In genomic region chr2:17916584-17916983, GRCh38 we compare ENCODE assay signal across 27 cellular contexts. TPM values are rescaled to one million over a fixed set of nuclear protein-coding genes. Genes with fewer than 3 reads are reported as not detected.
DNase-seq lines count a peak whose midpoint lies in the region; ATAC-seq and TF ChIP-seq lines count a peak whose summit lies in the region.
"Had no signal": no experiment of that assay in that cellular context is flagged by ENCODE, and none has a peak within 500 bp of the region (broad histone marks: within the 10 kb centered on the region; RNA-seq: fewer than 3 reads in every experiment).

No MANE protein-coding gene starts in this region.

- H3K36me3 Mint-ChIP-seq in GM23338 (ENCODE audit: low read depth) (peaks cover 4% of the 10 kb centered on the region; the same call in 2 of the 3 replicates), nephron progenitor cell (ENCODE audit: low read depth) (no peaks in the 10 kb centered on the region)

- H4K20me1 ChIP-seq in GM23338 (replicated peaks; ENCODE audit: insufficient read depth) = peaks cover 40% of the 10 kb centered on the region; the same call in 1 of the 2 replicates

- H3K36me3 ChIP-seq in GM23338 (ENCODE audit: insufficient read depth) = no peaks in the 10 kb centered on the region

- H3K27me3 Mint-ChIP-seq in GM23338 (ENCODE audit: insufficient read depth, low read depth, poor library complexity) (peaks cover 11% of the 10 kb centered on the region), nephron progenitor cell (ENCODE audit: low read depth, poor library complexity) (peaks cover 3% of the 10 kb centered on the region)

- H3K4me2 ChIP-seq in GM23338 = 0 out of 2 replicates have a peak overlapping the region, but pooled peaks have one; percentile 24
- H3K4me2 ChIP-seq: A549, PC-9 had no signal

- H3K27me3 ChIP-seq in GM23338 (ENCODE audit: insufficient read depth) = no peaks in the 10 kb centered on the region
- H3K27me3 ChIP-seq: BLaER1 treated with 17β-estradiol and CSF1 and Interleukin-3, amounts not matched to agents 10 nM and 100 nM; SJCRH30 had no signal

- TF ChIP-seq CTCF in GM23338 (conservative IDR thresholded peaks at IDR 0.05; ENCODE audit: low read depth in 2 of 2) = no peak
- no peak for TF ChIP-seq CTCF in nephron progenitor cell (IDR thresholded peaks at IDR 0.05)

- H3K9me3 Mint-ChIP-seq in GM23338 (no peaks in the 10 kb centered on the region), nephron progenitor cell (no peaks in the 10 kb centered on the region)
- H3K9me3 Mint-ChIP-seq: CD4-positive, alpha-beta T cell; H9; HFFc6 had no signal

- ATAC-seq in GM23338 (no peak), HG02588 (IDR thresholded peaks at IDR 0.05; ENCODE audit: unreplicated experiment) (no peak)
- ATAC-seq: A549, Right ventricle myocardium inferior, SK-N-SH treated with all-trans-retinoic acid at 6 μM for 48 hours had no signal

- H2AFZ ChIP-seq in GM23338 = no peak overlapping the region
- H2AFZ ChIP-seq: PC-9 had no signal

- H3K4me1 Mint-ChIP-seq in GM23338 (peaks cover 51% of the 10 kb centered on the region), nephron progenitor cell (peaks cover 51% of the 10 kb centered on the region)

- H3K4me1 ChIP-seq in GM23338 (ENCODE audit: insufficient read depth) = peaks cover 27% of the 10 kb centered on the region
- H3K4me1 ChIP-seq: A549 had no signal

- H3K4me3 ChIP-seq in GM23338 = no peak overlapping the region
- H3K4me3 ChIP-seq: A549; BLaER1 treated with 17β-estradiol and CSF1 and Interleukin-3, amounts not matched to agents 10 nM and 100 nM; PC-9; SJCRH30 had no signal

- peaks cover 66% of the 10 kb centered on the region for H3K79me2 ChIP-seq in GM23338 (replicated peaks; ENCODE audit: insufficient read depth)

- H3K4me3 Mint-ChIP-seq in GM23338 (no peak overlapping the region), nephron progenitor cell (no peak overlapping the region)
- H3K4me3 Mint-ChIP-seq: CD4-positive, alpha-beta T cell; H9; HFFc6 had no signal

- no peaks in the 10 kb centered on the region for H3K9me2 ChIP-seq in GM23338 (ENCODE audit: insufficient read depth)

- no peak overlapping the region for H3K27ac ChIP-seq in GM23338 (ENCODE audit: low read depth)
- H3K27ac ChIP-seq: A549; BLaER1 treated with 17β-estradiol and CSF1 and Interleukin-3, amounts not matched to agents 10 nM and 100 nM; PC-9; SJCRH30 had no signal

- H3F3A ChIP-seq in GM23338 (replicated peaks; ENCODE audit: low read depth) = no peaks in the 10 kb centered on the region

- DNase-seq in DMS79 (lab: John Stamatoyannopoulos, UW) (peak; percentile 47), GM23338 (ENCODE audit: low spot score) (no peak), fibroblast of peridontal ligament (ENCODE audit: extremely low read depth) (peak; percentile 6), nephron progenitor cell (no peak), GF-D8 (lab: John Stamatoyannopoulos, UW) (no peak), HK-2 (ENCODE audit: unreplicated experiment) (no peak)
- DNase-seq: AML-193; CD4-positive, alpha-beta T cell; COR-L47; DND-41; H9; HFFc6; KBM-7; MV-4-11; NCI-H1105; NCI-H146; NCI-H1930; NCI-H2171; NCI-H226; NCI-H748 treated with DMSO at 0.1 percent for 48 hours; PC-9; SJCRH30 had no signal

- H3K27ac Mint-ChIP-seq in GM23338 (no peak overlapping the region; the same call in 1 of the 2 replicates), nephron progenitor cell (peak overlapping the region; percentile 83)
- H3K27ac Mint-ChIP-seq: CD4-positive, alpha-beta T cell; HFFc6 had no signal

TF ChIP-seq in GM23338, 12 proteins besides CTCF, POLR2A, EP300 and RAD21 (continues in another document):
- TF ChIP-seq REST (IDR thresholded peaks at IDR 0.05; ENCODE audit: unreplicated experiment) (no peak), ZNF462 (CRISPR knock-in tag; IDR thresholded peaks at IDR 0.05) (no peak), ZNF114 (CRISPR knock-in tag; IDR thresholded peaks at IDR 0.05) (no peak), JUNB (IDR thresholded peaks at IDR 0.05; ENCODE audit: unreplicated experiment) (no peak), CREB1 (CRISPR knock-in tag; IDR thresholded peaks at IDR 0.05; ENCODE audit: low read depth) (no peak), NANOG (IDR thresholded peaks at IDR 0.05; ENCODE audit: borderline replicate concordance) (no peak), ZNF331 (CRISPR knock-in tag; IDR thresholded peaks at IDR 0.05; ENCODE audit: low read depth) (no peak), POLR2AphosphoS5 (IDR thresholded peaks at IDR 0.05; ENCODE audit: low read depth) (no peak)

RNA-seq across cellular contexts. Expression of gene KCNS3, which starts 38.1 kb away (rescaled TPM):
- 62.4 and 80.0 TPM in 2 replicates for total RNA-seq in GM23338 (2014; rRNA removed; shearing (Covaris generic))
- 20.6 and 23.2 TPM in 2 replicates for polyA plus RNA-seq in GM23338 (2016; fragmentation: Nextera tagmentation; extraction: Ambion mirVana)
- total RNA-seq: CD4-positive, alpha-beta T cell had no signal

Comparison
In these comparisons a context has a peak if more than half of its experiments do, and no peak if none do; other contexts are left out.
1. DNase-seq: peak in DMS79 (single experiment) and fibroblast of peridontal ligament (single experiment); none in GM23338 (single experiment), nephron progenitor cell (single experiment), GF-D8 (single experiment) and HK-2 (single experiment).